Comparison of ENCODE assay signal across 9 cellular contexts in the genomic region with DNA sequence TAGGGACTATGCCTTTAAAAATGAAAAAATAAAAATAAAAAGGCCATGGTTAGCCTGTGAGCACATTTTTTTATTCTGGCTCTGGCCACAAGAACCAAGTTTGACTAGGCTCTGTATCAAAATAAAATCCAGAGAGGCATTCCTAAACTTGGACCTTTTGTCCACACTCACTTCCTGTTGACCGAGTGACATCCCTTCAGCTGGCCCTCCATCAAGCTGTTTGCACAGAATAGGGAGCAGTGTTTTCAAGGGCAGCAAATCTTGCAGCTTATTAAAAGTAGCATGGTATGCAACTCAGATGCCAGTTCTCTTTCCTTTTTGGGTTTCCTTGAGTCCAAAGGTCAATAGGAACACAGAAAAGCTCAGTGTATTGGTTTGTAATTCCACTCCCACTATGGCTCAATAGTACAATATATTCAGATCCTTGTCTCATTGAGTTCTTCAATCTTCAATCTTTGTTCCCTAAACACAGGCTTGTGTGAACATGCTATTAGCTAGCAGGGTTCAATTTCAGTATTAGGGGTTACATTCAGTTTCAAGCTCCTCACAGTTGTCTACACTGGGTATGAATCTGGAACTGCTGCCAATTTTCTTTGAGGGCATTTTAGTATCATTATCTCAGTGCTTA.
A peak's percentile ranks its signal among the peaks of the same experiment; 100 is the strongest.
DNase-seq lines count a peak whose midpoint lies in the region; ATAC-seq and TF ChIP-seq lines count a peak whose summit lies in the region.
"Had no signal": no experiment of that assay in that cellular context is flagged by ENCODE, and none has a peak within 500 bp of the region (broad histone marks: within the 10 kb centered on the region; RNA-seq: fewer than 3 reads in every experiment).

No MANE protein-coding gene starts in this region.

- peaks cover 2% of the 10 kb centered on the region for H3K36me3 Mint-ChIP-seq in neural crest cell (ENCODE audit: low read depth)
- H3K36me3 Mint-ChIP-seq in endothelial cell (ENCODE audit: low read depth, unreplicated experiment) = no peaks in the 10 kb centered on the region
- no peaks in the 10 kb centered on the region for H3K36me3 Mint-ChIP-seq in CD4-positive, alpha-beta T cell (ENCODE audit: low read depth)
- H3K36me3 Mint-ChIP-seq: CD8-positive, alpha-beta memory T cell had no signal

- peaks cover 27% of the 10 kb centered on the region for H3K4me1 Mint-ChIP-seq in neural crest cell
- peaks cover 12% of the 10 kb centered on the region for H3K4me1 Mint-ChIP-seq in endothelial cell (ENCODE audit: unreplicated experiment)
- H3K4me1 Mint-ChIP-seq in CD4-positive, alpha-beta T cell (ENCODE audit: low read depth) = no peaks in the 10 kb centered on the region
- H3K4me1 Mint-ChIP-seq: CD8-positive, alpha-beta memory T cell had no signal

- POLR2A ChIA-PET in CD4-positive, alpha-beta T cell (lab: Charles Lee) = no interaction called here

- H3K4me3 Mint-ChIP-seq in neural crest cell = peak overlapping the region; percentile 39
- H3K4me3 Mint-ChIP-seq in endothelial cell (ENCODE audit: unreplicated experiment) = no peak overlapping the region
- no peak overlapping the region for H3K4me3 Mint-ChIP-seq in CD4-positive, alpha-beta T cell
- H3K4me3 Mint-ChIP-seq: CD8-positive, alpha-beta memory T cell had no signal

- no peaks in the 10 kb centered on the region for H3K9me3 Mint-ChIP-seq in neural crest cell
- H3K9me3 Mint-ChIP-seq in endothelial cell (ENCODE audit: unreplicated experiment) = no peaks in the 10 kb centered on the region
- peaks cover 2% of the 10 kb centered on the region for H3K9me3 Mint-ChIP-seq in CD4-positive, alpha-beta T cell

- intact Hi-C loops in CD4-positive, alpha-beta T cell (cut with DNase I, micrococcal nuclease) = no loop called here

- H4K20me1 ChIP-seq in fibroblast of lung (ENCODE audit: control insufficient read depth, extremely low read depth, insufficient read depth, low read length) = no peaks in the 10 kb centered on the region

- H3K4me3 ChIP-seq in fibroblast of lung (replicated peaks in 1 of 4; ENCODE audit: control extremely low read depth in 1 of 4, insufficient read depth in 1 of 4, low read depth in 3 of 4, low read length in 4 of 4) = no peak overlapping the region

- H3K27ac Mint-ChIP-seq in neural crest cell (ENCODE audit: unreplicated experiment) (peak overlapping the region; percentile 39), endothelial cell (ENCODE audit: unreplicated experiment) (no peak overlapping the region)
- no peak overlapping the region for H3K27ac Mint-ChIP-seq in CD4-positive, alpha-beta T cell
- H3K27ac Mint-ChIP-seq: CD8-positive, alpha-beta memory T cell had no signal

- no peak overlapping the region for H3K27ac ChIP-seq in fibroblast of lung (ENCODE audit: insufficient read depth, low read length)
- no peak overlapping the region for H3K27ac ChIP-seq in CD4-positive, alpha-beta T cell (ENCODE audit: low read depth, low read length)

- TF ChIP-seq CTCF in fibroblast of lung (conservative IDR thresholded peaks at IDR 0.05 in 1 of 2, IDR thresholded peaks at IDR 0.05 in 1 of 2; ENCODE audit: low read depth in 1 of 2, low read length in 2 of 2) (no peak), neural crest cell (conservative IDR thresholded peaks at IDR 0.05) (no peak), endothelial cell (IDR thresholded peaks at IDR 0.05; ENCODE audit: unreplicated experiment) (no peak)
- no peak for TF ChIP-seq CTCF in CD4-positive, alpha-beta T cell (IDR thresholded peaks at IDR 0.05)

- no peaks in the 10 kb centered on the region for H3K79me2 ChIP-seq in fibroblast of lung (ENCODE audit: control insufficient read depth, insufficient read depth, low read length)

- no peaks in the 10 kb centered on the region for H3K36me3 ChIP-seq in fibroblast of lung (ENCODE audit: control insufficient read depth, insufficient read depth, low read length)

- peaks cover 6% of the 10 kb centered on the region for H3K4me1 ChIP-seq in fibroblast of lung (ENCODE audit: control insufficient read depth, extremely low read depth, insufficient read depth, low read length)

- no peak overlapping the region for H3K9ac ChIP-seq in fibroblast of lung (ENCODE audit: insufficient read depth, low read length)

- H2AFZ ChIP-seq in fibroblast of lung (ENCODE audit: low read length) = no peak overlapping the region

- no peaks in the 10 kb centered on the region for H3K27me3 Mint-ChIP-seq in neural crest cell (ENCODE audit: low read depth)
- no peaks in the 10 kb centered on the region for H3K27me3 Mint-ChIP-seq in endothelial cell (ENCODE audit: unreplicated experiment)
- no peaks in the 10 kb centered on the region for H3K27me3 Mint-ChIP-seq in CD4-positive, alpha-beta T cell
- H3K27me3 Mint-ChIP-seq: CD8-positive, alpha-beta memory T cell had no signal

- no peak for ATAC-seq in HG02610 (IDR thresholded peaks at IDR 0.05; ENCODE audit: unreplicated experiment)
- ATAC-seq in CD4-positive, alpha-beta T cell (ENCODE audit: poor library complexity) = no peak

- peak; percentile 59 for DNase-seq in AG08395 (ENCODE audit: low spot score)
- peak; percentile 89 for DNase-seq in NCI-H2227 (lab: John Stamatoyannopoulos, UW; ENCODE audit: unreplicated experiment)
- peak; percentile 55 to 90 for DNase-seq in fibroblast of lung (ENCODE audit: low read depth in 2 of 2)
- no peak for DNase-seq in neural crest cell (ENCODE audit: low read depth, low spot score)
- DNase-seq in DMS 273 treated with DMSO at 0.1 percent for 48 hours (lab: John Stamatoyannopoulos, UW) = no peak
- DNase-seq in endothelial cell (ENCODE audit: low spot score) = no peak
- no peak for DNase-seq in CD4-positive, alpha-beta T cell
- DNase-seq: CD8-positive, alpha-beta memory T cell had no signal

- no peaks in the 10 kb centered on the region for H3K9me3 ChIP-seq in fibroblast of lung (ENCODE audit: control insufficient read depth, insufficient read depth, low read depth, low read length)
- H3K9me3 ChIP-seq in CD4-positive, alpha-beta T cell (ENCODE audit: control insufficient read depth, low read length) = no peaks in the 10 kb centered on the region

- no peaks in the 10 kb centered on the region for H3K27me3 ChIP-seq in fibroblast of lung (ENCODE audit: control insufficient read depth, insufficient read depth, low read length)
- no peaks in the 10 kb centered on the region for H3K27me3 ChIP-seq in CD4-positive, alpha-beta T cell (ENCODE audit: control insufficient read depth, insufficient read depth, low read length)

- H3K4me2 ChIP-seq in fibroblast of lung (ENCODE audit: extremely low read depth, insufficient read depth, low read length) = peak overlapping the region; percentile 49

- CTCF ChIA-PET in CD4-positive, alpha-beta T cell (lab: Charles Lee) = interaction anchor here (0.9 kb wide), 1 partner anchor 11 kb away, joined by 5 read pairs; no protein-coding TSS in a partner anchor

Comparison
In these comparisons a context has a peak if more than half of its experiments do, and no peak if none do; other contexts are left out.
1. DNase-seq: peak in AG08395 (single experiment), NCI-H2227 (single experiment) and fibroblast of lung (2 of 2); none in neural crest cell (single experiment), DMS 273 treated with DMSO at 0.1 percent for 48 hours (single experiment), endothelial cell (single experiment) and CD4-positive, alpha-beta T cell (0 of 10).